Comparison of ENCODE assay signal across 14 cellular contexts in genomic region chr5:39619161-39619818, GRCh38.
DNase-seq lines count a peak whose midpoint lies in the region; ATAC-seq and TF ChIP-seq lines count a peak whose summit lies in the region.
"Had no signal": no experiment of that assay in that cellular context is flagged by ENCODE, and none has a peak within 500 bp of the region (broad histone marks: within the 10 kb centered on the region; RNA-seq: fewer than 3 reads in every experiment).

No MANE protein-coding gene starts in this region.

- H3K27me3 Mint-ChIP-seq in activated CD8-positive, alpha-beta memory T cell treated with anti-CD3 and anti-CD28 coated beads, Interleukin-2, amount 10 ng/mL, durations not matched to agents 7 days and 5 days: peaks cover 2% of the 10 kb centered on the region
- peaks cover 22% of the 10 kb centered on the region for H3K27me3 Mint-ChIP-seq in T-helper 17 cell

- no peak overlapping the region for H3K4me3 ChIP-seq in HEK293 (ENCODE audit: low read depth, low read length)
- H3K4me3 ChIP-seq in hepatocyte: no peak overlapping the region
- H3K4me3 ChIP-seq: BLaER1 treated with 17β-estradiol and CSF1 and Interleukin-3, amounts not matched to agents 10 nM and 100 nM; GM12878; HAP-1 had no signal

- intact Hi-C loops in sciatic nerve (cut with DNase I): no loop called here

- no peak overlapping the region for H3K27ac Mint-ChIP-seq in activated CD8-positive, alpha-beta memory T cell treated with anti-CD3 and anti-CD28 coated beads, Interleukin-2, amount 10 ng/mL, durations not matched to agents 7 days and 5 days
- H3K27ac Mint-ChIP-seq in T-helper 17 cell: no peak overlapping the region
- H3K27ac Mint-ChIP-seq: CD4-positive, CD25-positive, alpha-beta regulatory T cell; HFFc6 had no signal

- H3K9me3 ChIP-seq in HEK293 (ENCODE audit: control insufficient read depth, insufficient read depth, low read depth, low read length) (no peaks in the 10 kb centered on the region), hepatocyte (ENCODE audit: low read depth) (no peaks in the 10 kb centered on the region), T-helper 17 cell (ENCODE audit: control insufficient read depth, low read length, poor library complexity, severe bottlenecking) (no peaks in the 10 kb centered on the region)
- H3K9me3 ChIP-seq: HAP-1 had no signal

- H3K79me2 ChIP-seq in hepatocyte: no peaks in the 10 kb centered on the region

- POLR2A ChIA-PET in HEK293 (lab: Yijun Ruan, JAX): interaction anchor here (0.6 kb wide), 1 partner anchor 1202 kb away, joined by 5 read pairs; no protein-coding TSS in a partner anchor

- no peaks in the 10 kb centered on the region for H3K36me3 ChIP-seq in HEK293 (ENCODE audit: control insufficient read depth in 2 of 2, insufficient read depth in 1 of 2, low read length in 2 of 2)
- no peaks in the 10 kb centered on the region for H3K36me3 ChIP-seq in hepatocyte (replicated peaks; ENCODE audit: insufficient read depth, low read depth)
- H3K36me3 ChIP-seq: BLaER1 treated with 17β-estradiol and CSF1 and Interleukin-3, amounts not matched to agents 10 nM and 100 nM; HAP-1 had no signal

- H2AFZ ChIP-seq in hepatocyte: no peak overlapping the region

- ATAC-seq in sciatic nerve: peak; percentile 65
- no peak for ATAC-seq in GM19452 (IDR thresholded peaks at IDR 0.05; ENCODE audit: unreplicated experiment)
- no peak for ATAC-seq in activated CD8-positive, alpha-beta memory T cell treated with anti-CD3 and anti-CD28 coated beads, Interleukin-2, amount 10 ng/mL, durations not matched to agents 7 days and 5 days
- ATAC-seq in T-helper 17 cell: no peak
- ATAC-seq: GM12878 had no signal

- no peaks in the 10 kb centered on the region for H4K20me1 ChIP-seq in hepatocyte (ENCODE audit: insufficient read depth, poor library complexity, severe bottlenecking)
- H4K20me1 ChIP-seq: BLaER1 treated with 17β-estradiol and CSF1 and Interleukin-3, amounts not matched to agents 10 nM and 100 nM had no signal

- no peaks in the 10 kb centered on the region for H3K27me3 ChIP-seq in hepatocyte
- H3K27me3 ChIP-seq: BLaER1 treated with 17β-estradiol and CSF1 and Interleukin-3, amounts not matched to agents 10 nM and 100 nM had no signal

- CTCF ChIA-PET in HEK293 (lab: Yijun Ruan, JAX): interaction anchor here (0.6 to 1.5 kb wide), 4 partner anchors 9 to 711 kb away, joined by 3 to 4 read pairs (median 3); no protein-coding TSS in a partner anchor
- CTCF ChIA-PET in activated CD8-positive, alpha-beta memory T cell treated with anti-CD3 and anti-CD28 coated beads, Interleukin-2, amount 10 ng/mL, durations not matched to agents 7 days and 5 days (lab: Charles Lee): no interaction called here

- no peaks in the 10 kb centered on the region for H3K4me1 Mint-ChIP-seq in activated CD8-positive, alpha-beta memory T cell treated with anti-CD3 and anti-CD28 coated beads, Interleukin-2, amount 10 ng/mL, durations not matched to agents 7 days and 5 days
- H3K4me1 Mint-ChIP-seq in T-helper 17 cell: no peaks in the 10 kb centered on the region
- H3K4me1 Mint-ChIP-seq: CD4-positive, CD25-positive, alpha-beta regulatory T cell had no signal

- no peak overlapping the region for H3K4me2 ChIP-seq in hepatocyte
- H3K4me2 ChIP-seq: BLaER1 treated with 17β-estradiol and CSF1 and Interleukin-3, amounts not matched to agents 10 nM and 100 nM had no signal

- H3K9me3 Mint-ChIP-seq in activated CD8-positive, alpha-beta memory T cell treated with anti-CD3 and anti-CD28 coated beads, Interleukin-2, amount 10 ng/mL, durations not matched to agents 7 days and 5 days (ENCODE audit: low read depth): no peaks in the 10 kb centered on the region
- H3K9me3 Mint-ChIP-seq: CD4-positive, CD25-positive, alpha-beta regulatory T cell; HFFc6 had no signal

- no peaks in the 10 kb centered on the region for H3K9me2 ChIP-seq in hepatocyte (replicated peaks; ENCODE audit: insufficient read depth)

- DNase-seq in hepatocyte (ENCODE audit: low spot score) (peak; percentile 18), sciatic nerve (ENCODE audit: low spot score) (no peak), T-helper 17 cell (no peak)
- DNase-seq in activated CD8-positive, alpha-beta memory T cell treated with anti-CD3 and anti-CD28 coated beads, Interleukin-2, amount 10 ng/mL, durations not matched to agents 7 days and 5 days: no peak
- DNase-seq: 8988T; AML-193; CD4-positive, CD25-positive, alpha-beta regulatory T cell; HFFc6 had no signal

- H3K4me1 ChIP-seq in HEK293 (ENCODE audit: control insufficient read depth, insufficient read depth, low read length): peaks cover 10% of the 10 kb centered on the region; the same call in 1 of the 2 replicates
- H3K4me1 ChIP-seq in hepatocyte (ENCODE audit: insufficient read depth): peaks cover 4% of the 10 kb centered on the region
- H3K4me1 ChIP-seq: HAP-1 had no signal

- TF ChIP-seq CTCF in HEK293 (tag by site-specific recombination; IDR thresholded peaks at IDR 0.05) (no peak), VCaP (conservative IDR thresholded peaks at IDR 0.05) (no peak), hepatocyte (IDR thresholded peaks at IDR 0.05; ENCODE audit: poor library complexity) (no peak)

- WGBS in hepatocyte (ENCODE audit: low lambda C conversion rate, missing lambda C conversion rate): 76% methylated on average over 4 of the region's 4 CpGs

- H3K4me3 Mint-ChIP-seq in activated CD8-positive, alpha-beta memory T cell treated with anti-CD3 and anti-CD28 coated beads, Interleukin-2, amount 10 ng/mL, durations not matched to agents 7 days and 5 days: no peak overlapping the region
- no peak overlapping the region for H3K4me3 Mint-ChIP-seq in T-helper 17 cell
- H3K4me3 Mint-ChIP-seq: CD4-positive, CD25-positive, alpha-beta regulatory T cell; HFFc6 had no signal

- H3K27ac ChIP-seq in HEK293 (ENCODE audit: extremely low read depth, low read depth, low read length) (no peak overlapping the region), VCaP (peak overlapping the region; percentile 97), hepatocyte (peak overlapping the region; percentile 58)
- H3K27ac ChIP-seq: BLaER1 treated with 17β-estradiol and CSF1 and Interleukin-3, amounts not matched to agents 10 nM and 100 nM had no signal

- no peaks in the 10 kb centered on the region for H3K36me3 Mint-ChIP-seq in activated CD8-positive, alpha-beta memory T cell treated with anti-CD3 and anti-CD28 coated beads, Interleukin-2, amount 10 ng/mL, durations not matched to agents 7 days and 5 days
- no peaks in the 10 kb centered on the region for H3K36me3 Mint-ChIP-seq in T-helper 17 cell (ENCODE audit: low read depth)
- H3K36me3 Mint-ChIP-seq: CD4-positive, CD25-positive, alpha-beta regulatory T cell had no signal

TF ChIP-seq in HEK293, 187 proteins besides CTCF, POLR2A, EP300 and RAD21:
- TF ChIP-seq REST (tag by site-specific recombination; IDR thresholded peaks at IDR 0.05): no peak
- no peak for TF ChIP-seq ZNF114 (tag by site-specific recombination; IDR thresholded peaks at IDR 0.05)
- no peak for TF ChIP-seq ZNF23 (tag by site-specific recombination; IDR thresholded peaks at IDR 0.05; ENCODE audit: borderline replicate concordance)
- no peak for TF ChIP-seq ZNF747 (tag by site-specific recombination; IDR thresholded peaks at IDR 0.05)
- TF ChIP-seq ZNF146 (tag by site-specific recombination; IDR thresholded peaks at IDR 0.05): 0 out of 2 replicates have a peak, but pooled peaks have one; percentile 34
TF ChIP-seq in HEK293: peak in this region for 1.
